8 cellular contexts compared by ENCODE assay signal in the genomic region with DNA sequence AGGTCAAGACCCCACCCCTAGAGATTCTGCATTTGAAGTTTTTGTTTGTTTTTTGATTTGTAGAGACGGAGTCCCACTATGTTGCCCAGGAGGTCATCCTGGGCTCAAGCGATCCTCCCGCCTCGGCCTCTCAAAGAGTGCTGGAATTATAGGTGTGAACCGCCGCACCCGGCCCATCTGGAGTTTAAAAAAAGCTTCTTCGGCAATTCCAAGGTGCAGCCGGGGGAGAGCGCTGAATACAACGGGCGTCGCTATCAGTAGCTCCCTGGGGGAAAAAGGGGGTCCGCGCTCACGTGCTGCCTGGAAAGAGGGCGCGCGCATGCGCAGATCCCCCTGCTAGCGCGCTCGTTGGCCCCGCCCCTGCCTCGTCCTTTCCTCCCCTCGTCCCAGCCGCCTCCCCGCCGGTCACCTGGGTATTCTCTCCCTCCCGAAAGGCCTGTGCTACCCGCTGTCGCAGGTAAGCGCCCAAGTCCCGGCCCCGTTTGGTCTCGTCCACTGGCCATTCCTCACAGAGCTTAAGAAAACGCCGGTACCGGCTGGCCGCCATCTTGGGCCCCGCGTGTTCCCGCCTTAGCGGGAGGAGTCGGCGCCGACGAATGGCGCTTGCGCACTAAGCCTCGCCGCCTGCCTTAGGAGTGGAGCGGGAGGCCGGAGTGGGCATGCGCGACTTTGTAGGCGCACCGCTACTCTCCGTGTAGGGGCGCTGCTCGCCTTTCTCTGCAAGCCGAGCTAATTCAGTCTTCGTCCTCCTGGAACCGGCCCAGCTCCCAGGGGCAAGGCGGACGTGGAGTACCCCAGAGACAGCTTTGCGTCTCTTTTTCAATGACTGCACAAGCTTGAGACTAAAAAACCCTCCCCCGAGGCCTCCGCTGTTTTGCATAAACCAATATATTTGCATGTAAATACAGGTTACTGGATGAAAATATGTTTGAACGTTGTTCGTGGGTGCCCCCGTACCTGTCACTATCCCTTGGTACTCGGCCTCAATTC. TPM values are rescaled to one million over a fixed set of nuclear protein-coding genes. Genes with fewer than 3 reads are reported as not detected.
A peak's percentile ranks its signal among the peaks of the same experiment; 100 is the strongest.
DNase-seq lines count a peak whose midpoint lies in the region; TF ChIP-seq lines count a peak whose summit lies in the region.

A gene (minus strand): TSS at position 561 of the 990 bp plus-strand sequence. CDS start 14 bp downstream, at position 547.

- peak in 1 of 4 donors; percentile 61 for TF ChIP-seq POLR2A in stomach (IDR thresholded peaks at IDR 0.05)

- peaks cover 5% of the 10 kb centered on the region for H3K23me2 ChIP-seq in H9 (ENCODE audit: insufficient read length, low read depth, low read length, poor library complexity, severe bottlenecking)

- peak within 1 kb of the TSS; percentile 83 for H3K9ac ChIP-seq in ES-I3 (ENCODE audit: low read depth, low read length)
- peak within 1 kb of the TSS; percentile 92 for H3K9ac ChIP-seq in H9 (ENCODE audit: extremely low read depth, insufficient read length, low read length)
- peak within 1 kb of the TSS; percentile 92 for H3K9ac ChIP-seq in neural cell (ENCODE audit: low read length)

- H3K14ac ChIP-seq in H9 (ENCODE audit: insufficient read depth, low read length): peak within 1 kb of the TSS; percentile 91

- H3K9me3 ChIP-seq in ES-I3 (ENCODE audit: control insufficient read depth, insufficient read depth, low read length) (no peaks in the 10 kb centered on the region), H9 (ENCODE audit: control insufficient read depth, low read depth, low read length) (no peaks in the 10 kb centered on the region), MG63 (no peaks in the 10 kb centered on the region), neural cell (ENCODE audit: low read length) (no peaks in the 10 kb centered on the region), stomach (no peaks in the 10 kb centered on the region)

- no peak within 1 kb of the TSS for H3T11ph ChIP-seq in H9 (ENCODE audit: low read length)

- H3K36me3 ChIP-seq in ES-I3 (ENCODE audit: insufficient read depth, low read length) (peaks cover 26% of the 10 kb centered on the region), MG63 (peaks cover 8% of the 10 kb centered on the region), neural cell (ENCODE audit: insufficient read depth, low read length) (no peaks in the 10 kb centered on the region), stomach (peaks cover 3 to 36% (median 27%) of the 10 kb centered on the region in 4 donors)

- intact Hi-C loops in stomach (cut with DNase I; ENCODE audit: low total_unique reads): no loop called here

- TF ChIP-seq RAD21 in neural cell (conservative IDR thresholded peaks at IDR 0.05): peak; percentile 93

- H3K4me3 Mint-ChIP-seq in H9: peak within 1 kb of the TSS; percentile 89 to 92

- H2BK15ac ChIP-seq in H9 (ENCODE audit: low read depth, low read length): no peak within 1 kb of the TSS

- H3K9me2 ChIP-seq in neural cell (ENCODE audit: insufficient read depth, low read length): no peaks in the 10 kb centered on the region

- no peaks in the 10 kb centered on the region; the same call in none of the 2 replicates for H3K27me3 Mint-ChIP-seq in H9 (ENCODE audit: low read depth)

- no peak within 1 kb of the TSS for H4K5ac ChIP-seq in H9 (ENCODE audit: insufficient read length, low read depth, low read length)

- no peak within 1 kb of the TSS for H2BK20ac ChIP-seq in H9 (ENCODE audit: low read depth, low read length, poor library complexity, severe bottlenecking)

- H3K4me2 ChIP-seq in H9 (ENCODE audit: insufficient read depth, insufficient read length, low read length) (peak within 1 kb of the TSS; percentile 57), neural cell (ENCODE audit: low read length) (peak within 1 kb of the TSS; percentile 67)

- H3K56ac ChIP-seq in H9 (ENCODE audit: insufficient read length, low read depth, low read length): no peak within 1 kb of the TSS

- no peak within 1 kb of the TSS for H2BK12ac ChIP-seq in H9 (ENCODE audit: insufficient read length, low read depth, low read length)

- H3K4me3 ChIP-seq in MG63 (peak within 1 kb of the TSS; percentile 93), neural cell (ENCODE audit: low read length) (peak within 1 kb of the TSS; percentile 87), stomach (peak within 1 kb of the TSS; percentile 65 to 93 (median 82))

- H4K91ac ChIP-seq in H9 (ENCODE audit: insufficient read length, low read depth, low read length): no peak within 1 kb of the TSS

- peak; percentile 67 for TF ChIP-seq EP300 in neural cell (conservative IDR thresholded peaks at IDR 0.05; ENCODE audit: poor library complexity, severe bottlenecking)
- TF ChIP-seq EP300 in stomach (IDR thresholded peaks at IDR 0.05): no peak

- H3K4me1 ChIP-seq in ES-I3 (ENCODE audit: insufficient read depth, low read length) (peaks cover 10% of the 10 kb centered on the region), H9 (ENCODE audit: insufficient read depth, low read length) (peaks cover 10% of the 10 kb centered on the region; the same call in 1 of the 2 replicates), stomach (peaks cover 18 to 46% (median 27%) of the 10 kb centered on the region in 4 donors)

- peak within 1 kb of the TSS; percentile 94 for H3K18ac ChIP-seq in H9 (ENCODE audit: insufficient read length, low read depth, low read length)

- no peak within 1 kb of the TSS for H2BK5ac ChIP-seq in H9 (ENCODE audit: insufficient read length, low read length)

- no peak within 1 kb of the TSS for H3K23ac ChIP-seq in H9 (ENCODE audit: insufficient read length, low read depth, low read length)

- H3K27me3 ChIP-seq in H9 (ENCODE audit: insufficient read depth, low read length) (no peaks in the 10 kb centered on the region), MG63 (no peaks in the 10 kb centered on the region), neural cell (ENCODE audit: insufficient read depth, low read depth, low read length) (no peaks in the 10 kb centered on the region), stomach (no peaks in the 10 kb centered on the region)

- no peak within 1 kb of the TSS for H2AK5ac ChIP-seq in H9 (ENCODE audit: insufficient read length, low read length)

- DNase-seq in H9 (peak; percentile 97), MG63 (peak; percentile 89), SHP77 treated with DMSO at 0.1 percent for 48 hours (lab: John Stamatoyannopoulos, UW) (peak; percentile 89), fibroblast of the conjunctiva (ENCODE audit: low read depth) (peak; percentile 96), stomach (peak; percentile 98)
- peak; percentile 99 for DNase-seq in activated effector memory CD4-positive, alpha-beta T cell treated with anti-CD3 and anti-CD28 coated beads, Interleukin-2, amount 50 U/mL, for 16 hours

- peak within 1 kb of the TSS; percentile 96 to 100 (median 98) for H3K27ac Mint-ChIP-seq in H9

- H3K4me1 Mint-ChIP-seq in H9: peaks cover 30 to 43% of the 10 kb centered on the region in 2 experiments

- TF ChIP-seq CTCF in H9 (conservative IDR thresholded peaks at IDR 0.05) (peak; percentile 71), neural cell (IDR thresholded peaks at IDR 0.05; ENCODE audit: poor library complexity, severe bottlenecking) (peak; percentile 98), stomach (IDR thresholded peaks at IDR 0.05) (peak in 5 of 7 experiments; percentile 32 to 77 (median 46))

- H2AFZ ChIP-seq in H9 (ENCODE audit: low read length): peak within 1 kb of the TSS; percentile 76
- peak within 1 kb of the TSS; percentile 94 for H2AFZ ChIP-seq in neural cell (ENCODE audit: low read depth, low read length)

- no peak within 1 kb of the TSS for H2BK120ac ChIP-seq in H9 (ENCODE audit: low read depth, low read length, poor library complexity, severe bottlenecking)

- H3K79me1 ChIP-seq in H9 (ENCODE audit: insufficient read depth, low read depth, low read length, poor library complexity, severe bottlenecking): peaks cover 7% of the 10 kb centered on the region

- H3K9me3 Mint-ChIP-seq in H9: no peaks in the 10 kb centered on the region

- H3K36me3 Mint-ChIP-seq in H9 (ENCODE audit: insufficient read depth in 1 of 3, low read depth in 3 of 3): peaks cover 18 to 40% (median 40%) of the 10 kb centered on the region in 3 experiments; a peak in 6 of 7 replicates

- no peak within 1 kb of the TSS for H3K4ac ChIP-seq in H9 (ENCODE audit: low read depth, low read length)

- H4K8ac ChIP-seq in H9 (replicated peaks; ENCODE audit: insufficient read length, low read depth, low read length): no peak within 1 kb of the TSS

- H3F3A ChIP-seq in neural cell (ENCODE audit: insufficient read depth, low read length, poor library complexity, severe bottlenecking): no peaks in the 10 kb centered on the region

- WGBS in H9 (ENCODE audit: extremely low coverage, insufficient read length, low lambda C conversion rate): no CpG with 5 or more reads among the region's 73 CpGs
- WGBS in stomach, 5 donors: 0 to 3% (median 1%) methylated on average over 35 to 73 of the region's 73 CpGs

- no peaks in the 10 kb centered on the region for H4K20me1 ChIP-seq in H9 (ENCODE audit: control insufficient read depth, insufficient read depth, insufficient read length)
- H4K20me1 ChIP-seq in neural cell (ENCODE audit: insufficient read depth): no peaks in the 10 kb centered on the region

- peak within 1 kb of the TSS; percentile 9 for H3K27ac ChIP-seq in H9 (ENCODE audit: insufficient read length, low read depth, low read length)
- H3K27ac ChIP-seq in neural cell (ENCODE audit: low read length): peak within 1 kb of the TSS; percentile 93
- H3K27ac ChIP-seq in stomach: peak within 1 kb of the TSS; percentile 92 to 98 (median 98)

- H3K79me2 ChIP-seq in H9 (ENCODE audit: insufficient read depth, low read length): peaks cover 2% of the 10 kb centered on the region; the same call in 1 of the 2 replicates
- peaks cover 7% of the 10 kb centered on the region for H3K79me2 ChIP-seq in neural cell (replicated peaks; ENCODE audit: insufficient read depth, low read length)

TF ChIP-seq in neural cell, 6 proteins besides CTCF, POLR2A, EP300 and RAD21 (continues in another document):
- TF ChIP-seq POLR2AphosphoS5 (IDR thresholded peaks at IDR 0.05) (peak; percentile 97), TAF1 (IDR thresholded peaks at IDR 0.05; ENCODE audit: low read depth) (peak; percentile 99)

RNA-seq across cellular contexts. Expression of the gene that starts here (rescaled TPM):
- total RNA-seq in H9 (2021) (134 and 140 TPM in 2 replicates), stomach (10 to 100 TPM in 3 of 5 donors, 1 to 10 TPM in 2; 4.7 to 25.4 (median 15.4) TPM)
- 10.8 and 36.4 TPM in 2 replicates for total RNA-seq in MG63 (2014; rRNA removed; shearing (Covaris generic); ENCODE audit: low replicate concordance)
- polyA plus RNA-seq in neural cell (109 and 123 TPM in 2 replicates), stomach (100 to 1,000 TPM in 1 of 3 donors, 10 to 100 TPM in 2; 83.1 to 109 (median 93.7) TPM)
- 32.3 and 39.4 TPM in 2 replicates for polyA minus RNA-seq in neural cell

Comparison
In these comparisons a context has a peak if more than half of its experiments do, and no peak if none do; other contexts are left out.
1. Peak in every context shown above with its lines: DNase-seq, H3K4me3 ChIP-seq and H3K27ac ChIP-seq.
2. H3K27ac ChIP-seq: peak in every context shown above with its lines; median percentile 98 in stomach; 93 in neural cell; 9 in H9.
3. CTCF ChIP-seq: peak in every context shown above with its lines; median percentile 98 in neural cell; 71 in H9; 46 in stomach.